9 cellular contexts compared by ENCODE assay signal in genomic region chr5:133993152-133993548, GRCh38. TPM values are rescaled to one million over a fixed set of nuclear protein-coding genes. Genes with fewer than 3 reads are reported as not detected.
DNase-seq lines count a peak whose midpoint lies in the region; ATAC-seq and TF ChIP-seq lines count a peak whose summit lies in the region.
"Had no signal": no experiment of that assay in that cellular context is flagged by ENCODE, and none has a peak within 500 bp of the region (broad histone marks: within the 10 kb centered on the region; RNA-seq: fewer than 3 reads in every experiment).

No MANE protein-coding gene starts in this region.

- H3K4me3 ChIP-seq in breast epithelium (no peak overlapping the region), PC-3 (ENCODE audit: low read length) (no peak overlapping the region), fibroblast of lung (replicated peaks in 1 of 4; ENCODE audit: control extremely low read depth in 1 of 4, insufficient read depth in 1 of 4, low read depth in 3 of 4, low read length in 4 of 4) (no peak overlapping the region), skeletal muscle tissue (ENCODE audit: low read length in 3 of 3) (peak overlapping the region in 1 of 3 donors; percentile 2), smooth muscle cell (no peak overlapping the region)

- H3K4me2 ChIP-seq in PC-3 (ENCODE audit: low read length) (peak overlapping the region; percentile 55), fibroblast of lung (ENCODE audit: extremely low read depth, insufficient read depth, low read length) (peak overlapping the region; percentile 19), smooth muscle cell (no peak overlapping the region)
- H3K4me2 ChIP-seq: KMS-11 had no signal

- POLR2A ChIA-PET in MCF 10A (lab: Yijun Ruan, JAX): interaction anchor here (0.8 to 4.9 kb wide), 5 partner anchors 10 to 26 kb away, joined by 3 to 51 read pairs (median 4); partner anchors contain the start of gene VDAC1
- POLR2A ChIA-PET in PC-3 (lab: Charles Lee; ENCODE audit: unreplicated experiment): interaction anchor here (0.8 kb wide), 1 partner anchor 299 kb away, joined by 5 read pairs; no protein-coding TSS in a partner anchor

- no peak overlapping the region for H3K4me3 Mint-ChIP-seq in MCF 10A (ENCODE audit: unreplicated experiment)

- peaks cover 36% of the 10 kb centered on the region for H3K4me1 Mint-ChIP-seq in MCF 10A (ENCODE audit: insufficient read depth, unreplicated experiment)

- H2AFZ ChIP-seq in PC-3 (ENCODE audit: low read length) (no peak overlapping the region), fibroblast of lung (ENCODE audit: low read length) (no peak overlapping the region), smooth muscle cell (ENCODE audit: low read depth) (no peak overlapping the region)

- no peak for TF ChIP-seq POLR2A in breast epithelium (IDR thresholded peaks at IDR 0.05)

- H3K36me3 Mint-ChIP-seq in MCF 10A (ENCODE audit: insufficient read depth, unreplicated experiment): peaks cover 54% of the 10 kb centered on the region

- H3F3A ChIP-seq in PC-3 (ENCODE audit: low read length, unreplicated experiment) (no peaks in the 10 kb centered on the region), smooth muscle cell (ENCODE audit: low read depth) (no peaks in the 10 kb centered on the region)

- WGBS in smooth muscle cell (ENCODE audit: low lambda C conversion rate): 85% methylated on average over 1 of the region's 1 CpG

- H3K9me2 ChIP-seq in PC-3 (replicated peaks; ENCODE audit: low read length): no peaks in the 10 kb centered on the region

- H3K9me3 ChIP-seq in breast epithelium (no peaks in the 10 kb centered on the region), PC-3 (ENCODE audit: low read length) (no peaks in the 10 kb centered on the region), fibroblast of lung (ENCODE audit: control insufficient read depth, insufficient read depth, low read depth, low read length) (no peaks in the 10 kb centered on the region), skeletal muscle tissue (ENCODE audit: control insufficient read depth in 3 of 3, low read length in 3 of 3) (no peaks in the 10 kb centered on the region), smooth muscle cell (replicated peaks; ENCODE audit: low read depth) (no peaks in the 10 kb centered on the region)

- no peaks in the 10 kb centered on the region for H3K9me3 Mint-ChIP-seq in MCF 10A (ENCODE audit: unreplicated experiment)

- H3K27ac ChIP-seq in breast epithelium (no peak overlapping the region), PC-3 (ENCODE audit: low read length) (peak overlapping the region; percentile 77), fibroblast of lung (ENCODE audit: insufficient read depth, low read length) (no peak overlapping the region), skeletal muscle tissue (ENCODE audit: low read depth, low read length) (peak overlapping the region; percentile 84), smooth muscle cell (ENCODE audit: low read depth) (no peak overlapping the region)
- H3K27ac ChIP-seq: KMS-11 had no signal

- H3K36me3 ChIP-seq in breast epithelium (no peaks in the 10 kb centered on the region), PC-3 (ENCODE audit: low read depth, low read length) (peaks cover 19% of the 10 kb centered on the region), fibroblast of lung (ENCODE audit: control insufficient read depth, insufficient read depth, low read length) (peaks cover 13% of the 10 kb centered on the region), skeletal muscle tissue (ENCODE audit: control insufficient read depth in 3 of 3, insufficient read depth in 3 of 3, low read length in 3 of 3) (peaks cover 16 to 23% (median 21%) of the 10 kb centered on the region in 3 donors), smooth muscle cell (ENCODE audit: low read depth) (peaks cover 18% of the 10 kb centered on the region)

- H3K79me2 ChIP-seq in PC-3 (ENCODE audit: low read length) (peaks cover 83% of the 10 kb centered on the region), fibroblast of lung (ENCODE audit: control insufficient read depth, insufficient read depth, low read length) (peaks cover 80% of the 10 kb centered on the region), smooth muscle cell (ENCODE audit: low read depth) (peaks cover 100% of the 10 kb centered on the region)

- H3K9ac ChIP-seq in PC-3 (ENCODE audit: low read length): no peak overlapping the region
- no peak overlapping the region for H3K9ac ChIP-seq in fibroblast of lung (ENCODE audit: insufficient read depth, low read length)
- H3K9ac ChIP-seq in skeletal muscle tissue (ENCODE audit: low read depth in 1 of 3, low read length in 3 of 3): peak overlapping the region; percentile 2 to 63 (median 45)
- H3K9ac ChIP-seq in smooth muscle cell (ENCODE audit: low read depth): no peak overlapping the region
- H3K9ac ChIP-seq: KMS-11 had no signal

- peaks cover 5 to 7% of the 10 kb centered on the region in 2 donors for H3K4me1 ChIP-seq in breast epithelium
- H3K4me1 ChIP-seq in PC-3 (ENCODE audit: insufficient read depth, low read length): peaks cover 39% of the 10 kb centered on the region
- peaks cover 16% of the 10 kb centered on the region for H3K4me1 ChIP-seq in fibroblast of lung (ENCODE audit: control insufficient read depth, extremely low read depth, insufficient read depth, low read length)
- peaks cover 59 to 73% (median 66%) of the 10 kb centered on the region in 3 donors for H3K4me1 ChIP-seq in skeletal muscle tissue (ENCODE audit: control insufficient read depth in 3 of 3, insufficient read depth in 3 of 3, low read length in 3 of 3)
- H3K4me1 ChIP-seq in smooth muscle cell (ENCODE audit: low read depth): peaks cover 18% of the 10 kb centered on the region

- ATAC-seq in PC-3: peak; percentile 94
- ATAC-seq in GM18517 (IDR thresholded peaks at IDR 0.05; ENCODE audit: unreplicated experiment): no peak
- ATAC-seq in activated CD4-positive, CD25-positive, alpha-beta regulatory T cell treated with anti-CD3 and anti-CD28 coated beads, Interleukin-2, amount 50 U/mL, for 24 hours: no peak

- H3K27me3 ChIP-seq in breast epithelium (no peaks in the 10 kb centered on the region), PC-3 (ENCODE audit: low read length) (no peaks in the 10 kb centered on the region), fibroblast of lung (ENCODE audit: control insufficient read depth, insufficient read depth, low read length) (no peaks in the 10 kb centered on the region), skeletal muscle tissue (ENCODE audit: control insufficient read depth in 3 of 3, insufficient read depth in 3 of 3, low read length in 3 of 3) (no peaks in the 10 kb centered on the region), smooth muscle cell (ENCODE audit: low read depth) (no peaks in the 10 kb centered on the region)

- BruUV-seq in MCF 10A (replicated peaks; lab: Mats Ljungman, UMichigan) (no TSS peak), PC-3 (replicated peaks; lab: Mats Ljungman, UMichigan) (no TSS peak)

- H3K27ac Mint-ChIP-seq in MCF 10A (ENCODE audit: low read depth, unreplicated experiment): no peak overlapping the region

- intact Hi-C loops in MCF 10A (cut with micrococcal nuclease) (no loop called here), breast epithelium (cut with DNase I; ENCODE audit: low total_unique reads) (no loop called here), PC-3 (cut with micrococcal nuclease) (loop anchor here (1.0 kb wide), 1 partner anchor 25 kb away; the partner anchor contains the start of gene C5orf15)

- no peaks in the 10 kb centered on the region for H3K27me3 Mint-ChIP-seq in MCF 10A (ENCODE audit: insufficient read depth, unreplicated experiment)

- H4K20me1 ChIP-seq in PC-3 (ENCODE audit: low read length): peaks cover 48% of the 10 kb centered on the region
- peaks cover 4% of the 10 kb centered on the region for H4K20me1 ChIP-seq in fibroblast of lung (ENCODE audit: control insufficient read depth, extremely low read depth, insufficient read depth, low read length)
- peaks cover 100% of the 10 kb centered on the region for H4K20me1 ChIP-seq in smooth muscle cell (ENCODE audit: low read depth)

- CTCF ChIA-PET in MCF 10A (lab: Yijun Ruan, JAX) (interaction anchor here (0.6 to 7.9 kb wide), 8 partner anchors 12 to 784 kb away, joined by 3 to 79 read pairs (median 4); no protein-coding TSS in a partner anchor), PC-3 (lab: Charles Lee) (interaction anchor here (1.2 kb wide), 1 partner anchor 12 kb away, joined by 3 read pairs; the partner anchor contains the start of gene VDAC1)

- peak; percentile 53 for DNase-seq in MCF 10A (ENCODE audit: unreplicated experiment)
- DNase-seq in breast epithelium (ENCODE audit: low spot score in 2 of 2): no peak
- DNase-seq in PC-3: peak; percentile 82
- peak; percentile 73 to 77 for DNase-seq in fibroblast of lung (ENCODE audit: low read depth in 2 of 2)
- no peak for DNase-seq in smooth muscle cell (lab: John Stamatoyannopoulos, UW; ENCODE audit: unreplicated experiment)

- no peak for TF ChIP-seq CTCF in MCF 10A (IDR thresholded peaks at IDR 0.05; ENCODE audit: unreplicated experiment)
- no peak for TF ChIP-seq CTCF in breast epithelium (IDR thresholded peaks at IDR 0.05)
- no peak for TF ChIP-seq CTCF in PC-3 (conservative IDR thresholded peaks at IDR 0.05; ENCODE audit: low read depth, low read length)
- TF ChIP-seq CTCF in fibroblast of lung (conservative IDR thresholded peaks at IDR 0.05 in 1 of 2, IDR thresholded peaks at IDR 0.05 in 1 of 2; ENCODE audit: low read depth in 1 of 2, low read length in 2 of 2): no peak
- TF ChIP-seq CTCF in smooth muscle cell (IDR thresholded peaks at IDR 0.05; ENCODE audit: borderline replicate concordance, insufficient read depth, poor library complexity, severe bottlenecking): no peak

RNA-seq across cellular contexts. Expression of gene VDAC1, which starts 11.6 kb away (rescaled TPM):
- total RNA-seq in MCF 10A (2022) (262 and 334 TPM in 2 replicates), breast epithelium (100 to 1,000 TPM; 113 to 141 (median 118) TPM), PC-3 (2014; rRNA removed) (193 and 220 TPM in 2 replicates), fibroblast of lung (239 and 281 TPM in 2 replicates), skeletal muscle tissue (257 TPM), smooth muscle cell (252 and 275 TPM in 2 replicates)
- polyA plus RNA-seq in fibroblast of lung (202 and 244 TPM in 2 replicates), smooth muscle cell (221 and 243 TPM in 2 replicates)
- 246 and 278 TPM in 2 replicates for polyA plus RNA-seq in fibroblast of lung (2012)
- 97.4 and 123 TPM in 2 replicates for polyA minus RNA-seq in fibroblast of lung (ENCODE audit: low replicate concordance)

RNA-seq across cellular contexts. Expression of gene C5orf15, which starts 24.7 kb away (rescaled TPM):
- 35.1 and 53.2 TPM in 2 replicates for total RNA-seq in MCF 10A (2022)
- 10 to 100 TPM; 40.6 to 68.9 (median 41.0) TPM for total RNA-seq in breast epithelium
- 22.7 and 45.2 TPM in 2 replicates for total RNA-seq in PC-3 (2014; rRNA removed)
- 31.8 and 43.1 TPM in 2 replicates for total RNA-seq in fibroblast of lung
- polyA plus RNA-seq in fibroblast of lung: 87.2 and 111 TPM in 2 replicates
- 52.1 and 65.5 TPM in 2 replicates for polyA plus RNA-seq in fibroblast of lung (2012)
- 7.4 and 25.0 TPM in 2 replicates for polyA minus RNA-seq in fibroblast of lung (ENCODE audit: low replicate concordance)
- 43.3 TPM for total RNA-seq in skeletal muscle tissue
- 128 and 169 TPM in 2 replicates for total RNA-seq in smooth muscle cell
- polyA plus RNA-seq in smooth muscle cell: 64.9 and 66.1 TPM in 2 replicates

Comparison
In these comparisons a context has a peak if more than half of its experiments do, and no peak if none do; other contexts are left out.
1. DNase-seq: peak in MCF 10A (single experiment), PC-3 (single experiment) and fibroblast of lung (2 of 2); none in breast epithelium (0 of 2) and smooth muscle cell (single experiment).
2. H3K27ac ChIP-seq: peak in PC-3 (single experiment) and skeletal muscle tissue (single experiment); none in breast epithelium (0 of 2), fibroblast of lung (single experiment) and smooth muscle cell (single experiment).
3. H3K9ac ChIP-seq: peak in skeletal muscle tissue (3 of 3); none in PC-3 (single experiment), fibroblast of lung (single experiment) and smooth muscle cell (single experiment).